ENCODE assay signal across 8 cellular contexts in the genomic region with DNA sequence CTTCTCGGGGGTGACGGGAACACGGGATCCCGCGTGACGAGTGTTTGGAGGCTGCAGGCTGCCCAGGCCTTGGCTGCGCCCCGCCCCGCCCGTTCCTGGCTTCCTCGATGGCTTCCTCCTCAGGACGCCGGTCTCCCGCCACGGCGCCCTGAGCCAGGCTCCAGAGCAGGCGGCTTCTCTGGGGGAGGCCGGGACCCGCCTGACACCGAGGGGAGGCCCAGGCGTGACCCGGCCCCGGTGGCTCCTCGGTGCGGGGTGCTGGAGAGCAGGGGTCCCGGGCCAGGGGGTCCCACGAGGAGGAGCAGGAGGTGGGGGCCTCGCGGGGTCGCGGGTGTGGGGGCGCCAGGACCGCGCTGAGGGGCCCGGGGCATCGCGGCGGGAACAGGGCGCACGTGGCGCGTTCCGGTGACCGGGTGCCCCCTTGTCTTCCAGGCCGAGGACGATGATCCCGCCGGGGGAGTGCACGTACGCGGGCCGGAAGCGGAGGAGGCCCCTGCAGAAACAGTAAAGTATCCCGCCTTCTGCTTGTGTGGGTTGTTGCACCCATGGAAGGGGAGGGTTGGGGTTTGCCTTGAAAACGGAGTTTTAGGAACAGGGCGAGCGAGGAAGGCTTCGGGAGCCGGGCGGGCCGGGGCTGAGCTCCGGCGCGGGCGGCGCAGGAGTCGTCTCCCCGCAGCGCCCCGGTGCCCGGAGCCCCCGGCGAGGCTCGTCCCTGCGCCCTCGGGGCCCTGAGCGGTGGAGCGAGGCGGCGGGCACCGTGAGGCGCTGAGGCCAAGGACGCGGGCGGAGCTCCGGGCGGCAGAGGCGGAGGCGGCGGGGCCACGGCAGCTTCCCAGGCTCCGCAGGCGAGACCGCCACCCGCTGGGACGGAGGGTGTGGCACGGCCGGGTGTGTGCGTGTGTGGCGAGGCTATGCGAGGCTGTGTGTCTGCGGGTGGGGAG. TPM values are rescaled to one million over a fixed set of nuclear protein-coding genes. Genes with fewer than 3 reads are reported as not detected.
A peak's percentile ranks its signal among the peaks of the same experiment; 100 is the strongest.
DNase-seq lines count a peak whose midpoint lies in the region; ATAC-seq and TF ChIP-seq lines count a peak whose summit lies in the region.

No MANE protein-coding gene starts in this region.

- H3K4me1 Mint-ChIP-seq in activated naive CD4-positive, alpha-beta T cell treated with anti-CD3 and anti-CD28 coated beads, Interleukin-2, amount 50 U/mL, for 24 hours: peaks cover 11% of the 10 kb centered on the region

- peak overlapping the region; percentile 90 for H3K27ac Mint-ChIP-seq in activated naive CD4-positive, alpha-beta T cell treated with anti-CD3 and anti-CD28 coated beads, Interleukin-2, amount 50 U/mL, for 24 hours

- CTCF ChIA-PET in AG04450 (lab: Charles Lee): interaction anchor here (0.8 kb wide), 1 partner anchor 265 kb away, joined by 3 read pairs; no protein-coding TSS in a partner anchor

- POLR2A ChIA-PET in AG04450 (lab: Yijun Ruan, JAX): interaction anchor here (1.0 kb wide), 1 partner anchor 22 kb away, joined by 3 read pairs; the partner anchor contains the start of gene AHRR

- intact Hi-C loops in left cardiac atrium (cut with DNase I): no loop called here
- intact Hi-C loops in sciatic nerve (cut with DNase I): no loop called here

- H3K9me3 Mint-ChIP-seq in activated naive CD4-positive, alpha-beta T cell treated with anti-CD3 and anti-CD28 coated beads, Interleukin-2, amount 50 U/mL, for 24 hours: no peaks in the 10 kb centered on the region

- no peak for DNase-seq in AG04450 (ENCODE audit: low read depth, low spot score)
- DNase-seq in NCI-H2029 (lab: John Stamatoyannopoulos, UW): peak; percentile 54
- DNase-seq in left cardiac atrium: peak; percentile 59
- no peak for DNase-seq in sciatic nerve (ENCODE audit: low spot score)
- no peak for DNase-seq in NCI-H1105 treated with DMSO at 0.1 percent for 48 hours (lab: John Stamatoyannopoulos, UW)

- peak overlapping the region; percentile 75 for H3K4me3 Mint-ChIP-seq in activated naive CD4-positive, alpha-beta T cell treated with anti-CD3 and anti-CD28 coated beads, Interleukin-2, amount 50 U/mL, for 24 hours

- peaks cover 12% of the 10 kb centered on the region for H3K27me3 Mint-ChIP-seq in activated naive CD4-positive, alpha-beta T cell treated with anti-CD3 and anti-CD28 coated beads, Interleukin-2, amount 50 U/mL, for 24 hours

- H3K27ac ChIP-seq in AG04450 (ENCODE audit: low read depth, low read length): no peak overlapping the region

- ATAC-seq in GM19463 (IDR thresholded peaks at IDR 0.05; ENCODE audit: unreplicated experiment) (peak; percentile 81), left cardiac atrium (peak; percentile 78 to 90), sciatic nerve (peak; percentile 62), GM21619 (IDR thresholded peaks at IDR 0.05; ENCODE audit: unreplicated experiment) (no peak)

- H3K4me3 ChIP-seq in AG04450 (ENCODE audit: low read depth, low read length): peak overlapping the region; percentile 43

- H3K27me3 ChIP-seq in AG04450 (ENCODE audit: control insufficient read depth, insufficient read depth, low read length): no peaks in the 10 kb centered on the region

- peaks cover 4% of the 10 kb centered on the region for H3K36me3 Mint-ChIP-seq in activated naive CD4-positive, alpha-beta T cell treated with anti-CD3 and anti-CD28 coated beads, Interleukin-2, amount 50 U/mL, for 24 hours

- TF ChIP-seq CTCF in AG04450 (IDR thresholded peaks at IDR 0.05; ENCODE audit: low read depth, low read length): no peak

- peaks cover 10% of the 10 kb centered on the region for H3K9me3 ChIP-seq in AG04450 (ENCODE audit: control insufficient read depth, insufficient read depth, low read length)

RNA-seq across cellular contexts. Expression of gene AHRR, which starts 22.2 kb away (rescaled TPM):
- 22.3 and 24.6 TPM in 2 replicates for polyA plus RNA-seq in AG04450 (2011; rRNA removed)
- 24.0 and 25.8 TPM in 2 replicates for polyA minus RNA-seq in AG04450 (2011; rRNA and poly(A)+ RNA removed)
- total RNA-seq in left cardiac atrium (1 to 10 TPM; 1.9 to 3.8 TPM), sciatic nerve (5.1 TPM)

Comparison
In these comparisons a context has a peak if more than half of its experiments do, and no peak if none do; other contexts are left out.
1. DNase-seq: peak in NCI-H2029 (single experiment) and left cardiac atrium (single experiment); none in AG04450 (single experiment), sciatic nerve (single experiment) and NCI-H1105 treated with DMSO at 0.1 percent for 48 hours (single experiment).